16 cellular contexts compared by ENCODE assay signal in genomic region chr13:75889427-75889826, GRCh38.
"Had no signal": no experiment of that assay in that cellular context is flagged by ENCODE, and none has a peak within 500 bp of the region (broad histone marks: within the 10 kb centered on the region; RNA-seq: fewer than 3 reads in every experiment).

No MANE protein-coding gene starts in this region.

- H3K4me1 ChIP-seq: ascending aorta, heart right ventricle, upper lobe of right lung had no signal

- H3K27me3 ChIP-seq: ascending aorta, gastroesophageal sphincter, heart right ventricle, ovary, upper lobe of right lung had no signal

- H3K4me3 Mint-ChIP-seq: activated naive CD4-positive, alpha-beta T cell treated with anti-CD3 and anti-CD28 coated beads for 36 hours; activated naive CD8-positive, alpha-beta T cell treated with anti-CD3 and anti-CD28 coated beads, Interleukin-2, amount 50 U/mL, for 24 hours; activated T-helper 17 cell treated with anti-CD3 and anti-CD28 coated beads, Interleukin-2, amount 50 U/mL, for 72 hours; naive B cell; stimulated activated effector memory CD8-positive, alpha-beta T cell treated with anti-CD3 and anti-CD28 coated beads, Interleukin-12 subunit alpha, Interleukin-12 subunit beta, amount 100 ng/mL, for 72 hours had no signal

- H3K36me3 Mint-ChIP-seq: naive B cell; stimulated activated effector memory CD8-positive, alpha-beta T cell treated with anti-CD3 and anti-CD28 coated beads, Interleukin-12 subunit alpha, Interleukin-12 subunit beta, amount 100 ng/mL, for 72 hours had no signal

- H3K4me1 Mint-ChIP-seq: activated naive CD8-positive, alpha-beta T cell treated with anti-CD3 and anti-CD28 coated beads, Interleukin-2, amount 50 U/mL, for 24 hours; activated T-helper 17 cell treated with anti-CD3 and anti-CD28 coated beads, Interleukin-2, amount 50 U/mL, for 72 hours; naive B cell; stimulated activated effector memory CD8-positive, alpha-beta T cell treated with anti-CD3 and anti-CD28 coated beads, Interleukin-12 subunit alpha, Interleukin-12 subunit beta, amount 100 ng/mL, for 72 hours had no signal

- FAIRE-seq: bronchial epithelial cell, islet of Langerhans had no signal

- H3K9me3 Mint-ChIP-seq: activated naive CD4-positive, alpha-beta T cell treated with anti-CD3 and anti-CD28 coated beads for 36 hours; activated naive CD8-positive, alpha-beta T cell treated with anti-CD3 and anti-CD28 coated beads, Interleukin-2, amount 50 U/mL, for 24 hours; activated T-helper 17 cell treated with anti-CD3 and anti-CD28 coated beads, Interleukin-2, amount 50 U/mL, for 72 hours; naive B cell; stimulated activated effector memory CD8-positive, alpha-beta T cell treated with anti-CD3 and anti-CD28 coated beads, Interleukin-12 subunit alpha, Interleukin-12 subunit beta, amount 100 ng/mL, for 72 hours had no signal

- H3K36me3 ChIP-seq: ascending aorta, gastroesophageal sphincter, heart right ventricle, ovary, thoracic aorta, upper lobe of right lung had no signal

- DNase-seq: activated naive CD4-positive, alpha-beta T cell treated with anti-CD3 and anti-CD28 coated beads for 36 hours; activated naive CD8-positive, alpha-beta T cell treated with anti-CD3 and anti-CD28 coated beads, Interleukin-2, amount 50 U/mL, for 24 hours; dermis blood vessel endothelial cell; heart right ventricle; naive B cell; ovary; upper lobe of right lung had no signal

- ATAC-seq: activated CD4-positive, CD25-positive, alpha-beta regulatory T cell treated with anti-CD3 and anti-CD28 coated beads, Interleukin-2, amount 50 U/mL, for 24 hours; activated naive CD8-positive, alpha-beta T cell treated with anti-CD3 and anti-CD28 coated beads, Interleukin-2, amount 50 U/mL, for 24 hours; activated T-helper 17 cell treated with anti-CD3 and anti-CD28 coated beads, Interleukin-2, amount 50 U/mL, for 72 hours; gastroesophageal sphincter; heart right ventricle; stimulated activated effector memory CD8-positive, alpha-beta T cell treated with anti-CD3 and anti-CD28 coated beads, Interleukin-12 subunit alpha, Interleukin-12 subunit beta, amount 100 ng/mL, for 72 hours; upper lobe of right lung had no signal

- H3K27ac Mint-ChIP-seq: activated naive CD4-positive, alpha-beta T cell treated with anti-CD3 and anti-CD28 coated beads for 36 hours; activated naive CD8-positive, alpha-beta T cell treated with anti-CD3 and anti-CD28 coated beads, Interleukin-2, amount 50 U/mL, for 24 hours; activated T-helper 17 cell treated with anti-CD3 and anti-CD28 coated beads, Interleukin-2, amount 50 U/mL, for 72 hours; stimulated activated effector memory CD8-positive, alpha-beta T cell treated with anti-CD3 and anti-CD28 coated beads, Interleukin-12 subunit alpha, Interleukin-12 subunit beta, amount 100 ng/mL, for 72 hours had no signal

- H3K4me3 ChIP-seq: ascending aorta, gastroesophageal sphincter, heart right ventricle, lung, ovary, thoracic aorta, upper lobe of right lung had no signal

- H3K27ac ChIP-seq: ascending aorta, gastroesophageal sphincter, heart right ventricle, ovary, thoracic aorta, upper lobe of right lung had no signal

- H3K9me3 ChIP-seq: ascending aorta, gastroesophageal sphincter, heart right ventricle, ovary, thoracic aorta, upper lobe of right lung had no signal
